8 cellular contexts compared by ENCODE assay signal in the genomic region with DNA sequence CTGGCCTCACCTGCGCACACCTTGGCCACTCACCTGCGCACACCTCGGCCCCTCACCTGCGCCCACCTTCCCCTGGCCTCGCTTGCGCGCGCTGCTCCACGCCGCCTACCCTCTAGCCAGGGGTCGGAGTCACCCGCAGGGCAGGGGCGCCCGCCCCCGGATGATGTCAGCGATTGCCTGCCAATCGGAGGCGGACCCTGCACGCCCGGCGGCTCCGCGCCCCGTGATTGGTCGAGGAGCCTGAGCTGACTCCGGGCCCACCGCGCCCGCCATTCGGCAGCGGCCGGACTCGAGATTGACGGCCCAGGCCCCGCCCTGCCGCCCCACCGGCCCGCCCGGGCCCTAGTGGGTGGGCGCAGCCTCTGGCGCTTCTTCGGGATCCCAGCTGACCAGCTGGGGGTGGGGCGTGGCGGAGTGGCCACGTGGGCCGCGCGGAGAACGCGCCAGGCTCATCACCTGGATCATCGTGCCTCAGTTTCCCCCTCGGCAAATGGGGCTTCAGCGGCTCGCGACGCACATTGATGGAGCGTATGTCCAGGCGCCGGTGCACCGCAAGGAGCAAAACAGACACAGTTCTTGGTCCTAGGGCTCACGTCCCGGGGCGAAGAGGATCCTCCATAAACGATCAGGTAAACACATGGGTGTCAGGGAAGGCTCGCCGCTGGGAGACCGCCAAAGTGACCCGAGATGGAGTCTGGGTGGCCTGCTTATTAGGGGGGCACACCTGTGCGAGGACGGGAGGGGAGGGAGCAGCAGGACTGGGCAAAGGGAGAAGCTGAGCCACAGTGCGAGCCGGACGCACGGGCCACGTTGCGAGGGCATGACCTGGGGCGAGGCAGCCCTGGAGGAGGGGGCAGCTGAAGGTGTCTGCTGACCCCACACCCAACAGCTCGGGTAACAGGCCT. TPM values are rescaled to one million over a fixed set of nuclear protein-coding genes. Genes with fewer than 3 reads are reported as not detected.
DNase-seq lines count a peak whose midpoint lies in the region; ATAC-seq and TF ChIP-seq lines count a peak whose summit lies in the region.

A gene with protein sequence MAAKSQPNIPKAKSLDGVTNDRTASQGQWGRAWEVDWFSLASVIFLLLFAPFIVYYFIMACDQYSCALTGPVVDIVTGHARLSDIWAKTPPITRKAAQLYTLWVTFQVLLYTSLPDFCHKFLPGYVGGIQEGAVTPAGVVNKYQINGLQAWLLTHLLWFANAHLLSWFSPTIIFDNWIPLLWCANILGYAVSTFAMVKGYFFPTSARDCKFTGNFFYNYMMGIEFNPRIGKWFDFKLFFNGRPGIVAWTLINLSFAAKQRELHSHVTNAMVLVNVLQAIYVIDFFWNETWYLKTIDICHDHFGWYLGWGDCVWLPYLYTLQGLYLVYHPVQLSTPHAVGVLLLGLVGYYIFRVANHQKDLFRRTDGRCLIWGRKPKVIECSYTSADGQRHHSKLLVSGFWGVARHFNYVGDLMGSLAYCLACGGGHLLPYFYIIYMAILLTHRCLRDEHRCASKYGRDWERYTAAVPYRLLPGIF (minus strand): TSS at position 137 of the 905 bp plus-strand sequence. CDS start 3,441 bp downstream, outside the sequence.

- H3K36me3 Mint-ChIP-seq in activated naive CD4-positive, alpha-beta T cell treated with anti-CD3 and anti-CD28 coated beads, Interleukin-2, amount 50 U/mL, for 24 hours: peaks cover 16% of the 10 kb centered on the region

- H3K27ac Mint-ChIP-seq in activated naive CD4-positive, alpha-beta T cell treated with anti-CD3 and anti-CD28 coated beads, Interleukin-2, amount 50 U/mL, for 24 hours: peak within 1 kb of the TSS; percentile 90

- DNase-seq in GM10248 (ENCODE audit: extremely low spot score) (peak; percentile 98), NCI-H1092 treated with DMSO at 0.1 percent for 48 hours (lab: John Stamatoyannopoulos, UW) (peak; percentile 97), globus pallidus (ENCODE audit: low spot score) (peak; percentile 93), occipital lobe (lab: John Stamatoyannopoulos, UW) (peak; percentile 88)

- no peak for TF ChIP-seq CTCF in GM10248 (IDR thresholded peaks at IDR 0.05; ENCODE audit: control extremely low read depth, extremely low read depth, low read depth, missing control alignments)

- POLR2A ChIA-PET in GM10248 (lab: Yijun Ruan, JAX): interaction anchor here (0.8 kb wide), 1 partner anchor 1183 kb away, joined by 3 read pairs; no protein-coding TSS in a partner anchor

- CTCF ChIA-PET in GM10248 (lab: Yijun Ruan, JAX): interaction anchor here (1.5 to 2.7 kb wide), 3 partner anchors 10 to 23 kb away, joined by 4 to 9 read pairs (median 5); no protein-coding TSS in a partner anchor

- H3K9me3 Mint-ChIP-seq in activated naive CD4-positive, alpha-beta T cell treated with anti-CD3 and anti-CD28 coated beads, Interleukin-2, amount 50 U/mL, for 24 hours: peaks cover 8% of the 10 kb centered on the region

- peak within 1 kb of the TSS; percentile 98 for H3K27ac ChIP-seq in temporal lobe (ENCODE audit: low read depth, low read length)

- ATAC-seq in HG02610 (IDR thresholded peaks at IDR 0.05; ENCODE audit: unreplicated experiment) (peak; percentile 81), SK-N-SH treated with all-trans-retinoic acid at 6 μM for 48 hours (peak; percentile 93)

- H3K4me3 Mint-ChIP-seq in activated naive CD4-positive, alpha-beta T cell treated with anti-CD3 and anti-CD28 coated beads, Interleukin-2, amount 50 U/mL, for 24 hours: peak within 1 kb of the TSS; percentile 90

- H3K27me3 Mint-ChIP-seq in activated naive CD4-positive, alpha-beta T cell treated with anti-CD3 and anti-CD28 coated beads, Interleukin-2, amount 50 U/mL, for 24 hours: no peaks in the 10 kb centered on the region

- peaks cover 46% of the 10 kb centered on the region for H3K4me1 Mint-ChIP-seq in activated naive CD4-positive, alpha-beta T cell treated with anti-CD3 and anti-CD28 coated beads, Interleukin-2, amount 50 U/mL, for 24 hours

TF ChIP-seq in SK-N-SH treated with all-trans-retinoic acid at 6 μM for 48 hours, 23 proteins besides CTCF, POLR2A, EP300 and RAD21:
- no peak for TF ChIP-seq ZFP3 (CRISPR knock-in tag; IDR thresholded peaks at IDR 0.05)
- TF ChIP-seq ZC3H10 (CRISPR knock-in tag; IDR thresholded peaks at IDR 0.05): no peak
- TF ChIP-seq SNAI2 (CRISPR knock-in tag; IDR thresholded peaks at IDR 0.05): no peak
- no peak for TF ChIP-seq ZNF8 (CRISPR knock-in tag; IDR thresholded peaks at IDR 0.05)
- TF ChIP-seq ZFP30 (CRISPR knock-in tag; IDR thresholded peaks at IDR 0.05): no peak
- TF ChIP-seq GLIS3 (CRISPR knock-in tag; IDR thresholded peaks at IDR 0.05): no peak
- no peak for TF ChIP-seq CSDC2 (CRISPR knock-in tag; IDR thresholded peaks at IDR 0.05)
- no peak for TF ChIP-seq ZNF70 (CRISPR knock-in tag; IDR thresholded peaks at IDR 0.05)
- TF ChIP-seq OSR1 (CRISPR knock-in tag; IDR thresholded peaks at IDR 0.05): no peak
- TF ChIP-seq ESRRG (CRISPR knock-in tag; IDR thresholded peaks at IDR 0.05): no peak

RNA-seq across cellular contexts. Expression of the gene that starts here (rescaled TPM):
- total RNA-seq in occipital lobe: 24.2 TPM
- 20.9 TPM for total RNA-seq in temporal lobe

Comparison
In these comparisons a context has a peak if more than half of its experiments do, and no peak if none do; other contexts are left out.
1. Peak in every context shown above with its lines: DNase-seq, ATAC-seq and H3K27ac ChIP-seq.